Comparison of ENCODE assay signal across 22 cellular contexts in genomic region chr5:29462261-29462660, GRCh38.
DNase-seq lines count a peak whose midpoint lies in the region; ATAC-seq, FAIRE-seq and TF ChIP-seq lines count a peak whose summit lies in the region.
"Had no signal": no experiment of that assay in that cellular context is flagged by ENCODE, and none has a peak within 500 bp of the region (broad histone marks: within the 10 kb centered on the region; RNA-seq: fewer than 3 reads in every experiment).

No MANE protein-coding gene starts in this region.

- H3K4me3 ChIP-seq in retinal pigment epithelial cell (ENCODE audit: low read length), result no peak overlapping the region
- no peak overlapping the region for H3K4me3 ChIP-seq in gastroesophageal sphincter
- H3K4me3 ChIP-seq: BLaER1 had no signal

- no peak for ATAC-seq in gastroesophageal sphincter

- peak; percentile 78 for FAIRE-seq in HTR-8/SVneo (lab: Jason Lieb, UNC)
- FAIRE-seq: A204.1, G401.6, GM12891, GM19239 had no signal

- no peak for TF ChIP-seq EP300 in gastroesophageal sphincter (IDR thresholded peaks at IDR 0.05)

- DNase-seq in HTR-8/SVneo (ENCODE audit: insufficient read length, low spot score) (no peak), globus pallidus (ENCODE audit: low spot score) (peak; percentile 3), retinal pigment epithelial cell (ENCODE audit: low read depth) (peak; percentile 96), DMS153 treated with DMSO at 0.1 percent for 48 hours (lab: John Stamatoyannopoulos, UW; ENCODE audit: unreplicated experiment) (no peak)
- DNase-seq: 8988T; ACHN; BE2C; C1 segment of cervical spinal cord; CD4-positive, alpha-beta memory T cell; CD4-positive, CD25-positive, alpha-beta regulatory T cell; CD8-positive, alpha-beta memory T cell; COR-L47; DMS 273 treated with DMSO at 0.1 percent for 48 hours; DMS153; DMS79 treated with DMSO at 0.1 percent for 48 hours; GF-D8 had no signal

- H3K9me3 ChIP-seq in gastroesophageal sphincter, result no peaks in the 10 kb centered on the region
- H3K9me3 ChIP-seq: BE2C, BLaER1 had no signal

- H3K4me1 ChIP-seq in gastroesophageal sphincter, result no peaks in the 10 kb centered on the region
- H3K4me1 ChIP-seq: BLaER1 had no signal

- 15 to 33% methylated on average over 5 of the region's 5 CpGs for WGBS in gastroesophageal sphincter (ENCODE audit: low coverage in 1 of 2), 2 donors

- TF ChIP-seq CTCF in retinal pigment epithelial cell (conservative IDR thresholded peaks at IDR 0.05; ENCODE audit: low read depth, low read length) (no peak), gastroesophageal sphincter (IDR thresholded peaks at IDR 0.05) (no peak)

- no peaks in the 10 kb centered on the region for H3K36me3 ChIP-seq in gastroesophageal sphincter
- H3K36me3 ChIP-seq: BE2C, BLaER1 had no signal

- H3K27me3 ChIP-seq in gastroesophageal sphincter, result no peaks in the 10 kb centered on the region
- H3K27me3 ChIP-seq: BE2C, BLaER1 had no signal

- H3K27ac ChIP-seq in gastroesophageal sphincter, result no peak overlapping the region
- H3K27ac ChIP-seq: BLaER1 had no signal

- no peak for TF ChIP-seq POLR2A in gastroesophageal sphincter (IDR thresholded peaks at IDR 0.05)

Comparison
In these comparisons a context has a peak if more than half of its experiments do, and no peak if none do; other contexts are left out.
1. DNase-seq: peak in globus pallidus (single experiment) and retinal pigment epithelial cell (single experiment); none in HTR-8/SVneo (single experiment) and DMS153 treated with DMSO at 0.1 percent for 48 hours (single experiment).